In genomic region chr11:117204283-117205080, GRCh38 we compare ENCODE assay signal across 13 cellular contexts. TPM values are rescaled to one million over a fixed set of nuclear protein-coding genes. Genes with fewer than 3 reads are reported as not detected.
DNase-seq lines count a peak whose midpoint lies in the region; ATAC-seq and TF ChIP-seq lines count a peak whose summit lies in the region.
"Had no signal": no experiment of that assay in that cellular context is flagged by ENCODE, and none has a peak within 500 bp of the region (broad histone marks: within the 10 kb centered on the region; RNA-seq: fewer than 3 reads in every experiment).

No MANE protein-coding gene starts in this region.

- WGBS in upper lobe of left lung, 2 donors: 81 to 89% methylated on average over 17 of the region's 17 CpGs

- peaks cover 0 to 38% (median 19%) of the 10 kb centered on the region in 4 donors for H3K36me3 ChIP-seq in upper lobe of left lung

- intact Hi-C loops in Right ventricle myocardium superior (cut with DNase I): loop anchor here (5.0 kb wide), 1 partner anchor 72 kb away; no protein-coding TSS in a partner anchor
- intact Hi-C loops in left ventricle myocardium superior (cut with micrococcal nuclease): no loop called here

- H3K27me3 Mint-ChIP-seq in effector memory CD8-positive, alpha-beta T cell: no peaks in the 10 kb centered on the region
- peaks cover 6% of the 10 kb centered on the region for H3K27me3 Mint-ChIP-seq in nephron progenitor cell (ENCODE audit: low read depth, poor library complexity)

- peak; percentile 42 for DNase-seq in Right ventricle myocardium superior
- no peak for DNase-seq in left ventricle myocardium superior
- DNase-seq in effector memory CD8-positive, alpha-beta T cell: no peak
- DNase-seq in nephron progenitor cell: no peak
- peak in 1 of 2 donors; percentile 61 for DNase-seq in upper lobe of left lung
- no peak for DNase-seq in NCI-H146 treated with DMSO at 0.1 percent for 48 hours (lab: John Stamatoyannopoulos, UW; ENCODE audit: unreplicated experiment)
- DNase-seq in activated CD8-positive, alpha-beta memory T cell treated with anti-CD3 and anti-CD28 coated beads, Interleukin-2, amount 50 U/mL, for 4 hours: no peak
- DNase-seq: activated T-cell treated with anti-CD3 and anti-CD28 coated beads for 4 hours, cerebellar nuclear complex, NCI-H1417, NCI-H526, SHP77 had no signal

- H3K36me3 Mint-ChIP-seq in effector memory CD8-positive, alpha-beta T cell (ENCODE audit: insufficient read depth): peaks cover 44% of the 10 kb centered on the region
- peaks cover 20% of the 10 kb centered on the region for H3K36me3 Mint-ChIP-seq in nephron progenitor cell (ENCODE audit: low read depth)

- no peak overlapping the region for H3K4me3 Mint-ChIP-seq in effector memory CD8-positive, alpha-beta T cell
- no peak overlapping the region for H3K4me3 Mint-ChIP-seq in nephron progenitor cell

- peaks cover 1 to 12% (median 7%) of the 10 kb centered on the region in 4 donors for H3K4me1 ChIP-seq in upper lobe of left lung

- TF ChIP-seq CTCF in nephron progenitor cell (IDR thresholded peaks at IDR 0.05) (no peak), upper lobe of left lung (IDR thresholded peaks at IDR 0.05) (no peak)

- H3K4me1 Mint-ChIP-seq in effector memory CD8-positive, alpha-beta T cell (ENCODE audit: low read depth in 2 of 2): peaks cover 6 to 17% of the 10 kb centered on the region in 2 donors
- peaks cover 59% of the 10 kb centered on the region for H3K4me1 Mint-ChIP-seq in nephron progenitor cell

- H3K9me3 ChIP-seq in upper lobe of left lung: no peaks in the 10 kb centered on the region

- H3K27ac Mint-ChIP-seq in effector memory CD8-positive, alpha-beta T cell: peak overlapping the region; percentile 1 to 84
- H3K27ac Mint-ChIP-seq in nephron progenitor cell: peak overlapping the region; percentile 20

- no peak for ATAC-seq in Right ventricle myocardium superior (ENCODE audit: poor library complexity)
- ATAC-seq in left ventricle myocardium superior: no peak
- no peak for ATAC-seq in effector memory CD8-positive, alpha-beta T cell (replicated peaks)
- ATAC-seq in upper lobe of left lung (ENCODE audit: low FRiP score in 2 of 2): no peak
- ATAC-seq in GM19463 (IDR thresholded peaks at IDR 0.05; ENCODE audit: unreplicated experiment): no peak

- TF ChIP-seq POLR2A in upper lobe of left lung (IDR thresholded peaks at IDR 0.05): no peak

- no peaks in the 10 kb centered on the region for H3K27me3 ChIP-seq in upper lobe of left lung

- H3K27ac ChIP-seq in upper lobe of left lung: peak overlapping the region in 3 of 4 donors; percentile 18 to 35 (median 26)

- H3K9me3 Mint-ChIP-seq in effector memory CD8-positive, alpha-beta T cell: no peaks in the 10 kb centered on the region
- no peaks in the 10 kb centered on the region for H3K9me3 Mint-ChIP-seq in nephron progenitor cell

- TF ChIP-seq EP300 in upper lobe of left lung (IDR thresholded peaks at IDR 0.05): no peak

- no peak overlapping the region for H3K4me3 ChIP-seq in upper lobe of left lung

RNA-seq across cellular contexts. Expression of gene TAGLN, which starts 5.3 kb away (rescaled TPM):
- total RNA-seq in Right ventricle myocardium superior: 91.4 TPM
- 69.5 TPM for total RNA-seq in left ventricle myocardium superior
- total RNA-seq in upper lobe of left lung: 100 to 1,000 TPM; 105 to 608 (median 334) TPM

RNA-seq across cellular contexts. Expression of gene SIDT2, which starts 25.9 kb away (rescaled TPM):
- total RNA-seq in Right ventricle myocardium superior (19.5 TPM), left ventricle myocardium superior (20.4 TPM), upper lobe of left lung (100 to 1,000 TPM in 4 of 6 donors, 10 to 100 TPM in 2; 62.8 to 287 (median 153) TPM)

RNA-seq across cellular contexts. Expression of gene PCSK7, which starts 27.4 kb away (rescaled TPM):
- 22.3 TPM for total RNA-seq in Right ventricle myocardium superior
- total RNA-seq in left ventricle myocardium superior: 21.7 TPM
- total RNA-seq in upper lobe of left lung: 100 to 1,000 TPM in 2 of 6 donors, 10 to 100 TPM in 4; 45.0 to 138 (median 63.8) TPM

RNA-seq across cellular contexts. Expression of gene RNF214, which starts 28.0 kb away (rescaled TPM):
- total RNA-seq in Right ventricle myocardium superior: 19.8 TPM
- 25.2 TPM for total RNA-seq in left ventricle myocardium superior
- total RNA-seq in upper lobe of left lung: 10 to 100 TPM in 4 of 6 donors, 1 to 10 TPM in 2; 9.0 to 24.1 (median 19.8) TPM
